ENCODE assay signal across 17 cellular contexts in genomic region chr1:145987926-145988325, GRCh38. TPM values are rescaled to one million over a fixed set of nuclear protein-coding genes. Genes with fewer than 3 reads are reported as not detected.
A peak's percentile ranks its signal among the peaks of the same experiment; 100 is the strongest.
DNase-seq lines count a peak whose midpoint lies in the region; ATAC-seq and TF ChIP-seq lines count a peak whose summit lies in the region.
"Had no signal": no experiment of that assay in that cellular context is flagged by ENCODE, and none has a peak within 500 bp of the region (broad histone marks: within the 10 kb centered on the region; RNA-seq: fewer than 3 reads in every experiment).

No MANE protein-coding gene starts in this region.

- H3K9me3 ChIP-seq in naive thymus-derived CD4-positive, alpha-beta T cell (ENCODE audit: control insufficient read depth in 2 of 3, low read length in 3 of 3): no peaks in the 10 kb centered on the region
- H3K9me3 ChIP-seq in tibial nerve: no peaks in the 10 kb centered on the region

- no peak for TF ChIP-seq CTCF in tibial nerve (IDR thresholded peaks at IDR 0.05)

- H3K4me3 ChIP-seq in naive thymus-derived CD4-positive, alpha-beta T cell (ENCODE audit: low read length): no peak overlapping the region
- no peak overlapping the region for H3K4me3 ChIP-seq in tibial nerve

- no peak for TF ChIP-seq EP300 in tibial nerve (IDR thresholded peaks at IDR 0.05)

- CTCF ChIA-PET in naive thymus-derived CD4-positive, alpha-beta T cell (lab: Charles Lee): interaction anchor here (1.2 to 12.8 kb wide), 3 partner anchors 8 to 24 kb away, joined by 3 to 193 read pairs (median 3); no protein-coding TSS in a partner anchor

- H3K27me3 ChIP-seq in naive thymus-derived CD4-positive, alpha-beta T cell (ENCODE audit: control insufficient read depth in 2 of 2, insufficient read depth in 2 of 2, low read length in 2 of 2): no peaks in the 10 kb centered on the region
- no peaks in the 10 kb centered on the region for H3K27me3 ChIP-seq in tibial nerve

- peaks cover 8% of the 10 kb centered on the region for H3K36me3 Mint-ChIP-seq in activated naive CD4-positive, alpha-beta T cell treated with anti-CD3 and anti-CD28 coated beads, Interleukin-2, amount 50 U/mL, for 24 hours
- H3K36me3 Mint-ChIP-seq in activated naive CD8-positive, alpha-beta T cell treated with anti-CD3 and anti-CD28 coated beads for 36 hours: peaks cover 13% of the 10 kb centered on the region
- H3K36me3 Mint-ChIP-seq in naive thymus-derived CD4-positive, alpha-beta T cell: peaks cover 4 to 16% (median 15%) of the 10 kb centered on the region in 5 donors

- peaks cover 30 to 73% of the 10 kb centered on the region in 2 donors for H3K4me1 ChIP-seq in naive thymus-derived CD4-positive, alpha-beta T cell (ENCODE audit: control insufficient read depth in 2 of 2, insufficient read depth in 2 of 2, low read length in 2 of 2)
- H3K4me1 ChIP-seq in tibial nerve: peaks cover 0 to 65% (median 28%) of the 10 kb centered on the region in 4 donors

- intact Hi-C loops in naive thymus-derived CD4-positive, alpha-beta T cell (cut with micrococcal nuclease): loop anchor here in 1 of 2 donors (1.0 kb wide), 2 partner anchors 8 kb away; partner anchors contain the start of gene TXNIP

- peaks cover 5 to 6% (median 6%) of the 10 kb centered on the region in 3 experiments for H3K36me3 ChIP-seq in naive thymus-derived CD4-positive, alpha-beta T cell (ENCODE audit: control insufficient read depth in 2 of 3, insufficient read depth in 3 of 3, low read length in 3 of 3)
- peaks cover under 1 to 7% (median under 1%) of the 10 kb centered on the region in 3 donors for H3K36me3 ChIP-seq in tibial nerve

- H3K27ac Mint-ChIP-seq in activated naive CD4-positive, alpha-beta T cell treated with anti-CD3 and anti-CD28 coated beads, Interleukin-2, amount 50 U/mL, for 24 hours: peak overlapping the region; percentile 25
- H3K27ac Mint-ChIP-seq in activated naive CD8-positive, alpha-beta T cell treated with anti-CD3 and anti-CD28 coated beads for 36 hours: peak overlapping the region; percentile 21
- H3K27ac Mint-ChIP-seq in naive thymus-derived CD4-positive, alpha-beta T cell: peak overlapping the region in 6 of 9 donors; percentile 47 to 96 (median 73)
- H3K27ac Mint-ChIP-seq: endodermal cell, progenitor cell of endocrine pancreas had no signal

- DNase-seq in activated naive CD4-positive, alpha-beta T cell treated with anti-CD3 and anti-CD28 coated beads, Interleukin-2, amount 50 U/mL, for 16 hours: no peak
- no peak for DNase-seq in activated naive CD8-positive, alpha-beta T cell treated with anti-CD3 and anti-CD28 coated beads for 36 hours
- DNase-seq in naive thymus-derived CD4-positive, alpha-beta T cell: no peak
- DNase-seq in tibial nerve (ENCODE audit: low spot score in 2 of 2): no peak
- no peak for DNase-seq in left lobe of liver (ENCODE audit: low spot score)
- no peak for DNase-seq in NCI-H146 treated with DMSO at 0.1 percent for 48 hours (lab: John Stamatoyannopoulos, UW; ENCODE audit: unreplicated experiment)
- DNase-seq: activated CD4-positive, alpha-beta T cell treated with anti-CD3 and anti-CD28 coated beads for 48 hours; endodermal cell; foreskin melanocyte; NCI-H1930; NCI-H526 had no signal

- POLR2A ChIA-PET in naive thymus-derived CD4-positive, alpha-beta T cell (lab: Charles Lee): interaction anchor here (1.0 to 35.8 kb wide), 9 partner anchors 1 to 60 kb away, joined by 3 to 1779 read pairs (median 4); partner anchors contain the start of genes ANKRD34A, HJV, LIX1L and POLR3GL

- WGBS in tibial nerve, 2 donors: 94 to 96% methylated on average over 1 of the region's 1 CpG

- peaks cover 46% of the 10 kb centered on the region for H3K4me1 Mint-ChIP-seq in activated naive CD4-positive, alpha-beta T cell treated with anti-CD3 and anti-CD28 coated beads, Interleukin-2, amount 50 U/mL, for 24 hours
- H3K4me1 Mint-ChIP-seq in activated naive CD8-positive, alpha-beta T cell treated with anti-CD3 and anti-CD28 coated beads for 36 hours: peaks cover 76% of the 10 kb centered on the region
- peaks cover 55 to 70% (median 63%) of the 10 kb centered on the region in 7 donors for H3K4me1 Mint-ChIP-seq in naive thymus-derived CD4-positive, alpha-beta T cell

- no peak overlapping the region for H3K4me3 Mint-ChIP-seq in activated naive CD4-positive, alpha-beta T cell treated with anti-CD3 and anti-CD28 coated beads, Interleukin-2, amount 50 U/mL, for 24 hours
- H3K4me3 Mint-ChIP-seq in activated naive CD8-positive, alpha-beta T cell treated with anti-CD3 and anti-CD28 coated beads for 36 hours: no peak overlapping the region
- H3K4me3 Mint-ChIP-seq in naive thymus-derived CD4-positive, alpha-beta T cell: peak overlapping the region in 5 of 10 donors; percentile 14 to 81 (median 19)
- H3K4me3 Mint-ChIP-seq: endodermal cell had no signal

- TF ChIP-seq POLR2A in tibial nerve (IDR thresholded peaks at IDR 0.05): no peak

- no peak for ATAC-seq in naive thymus-derived CD4-positive, alpha-beta T cell
- no peak for ATAC-seq in left lobe of liver
- no peak for ATAC-seq in SK-N-SH treated with all-trans-retinoic acid at 6 μM for 48 hours

- no peak overlapping the region for H3K27ac ChIP-seq in naive thymus-derived CD4-positive, alpha-beta T cell (ENCODE audit: low read depth, low read length)
- peak overlapping the region in 3 of 4 donors; percentile 29 to 99 (median 56) for H3K27ac ChIP-seq in tibial nerve

- no peaks in the 10 kb centered on the region for H3K9me3 Mint-ChIP-seq in activated naive CD4-positive, alpha-beta T cell treated with anti-CD3 and anti-CD28 coated beads, Interleukin-2, amount 50 U/mL, for 24 hours
- no peaks in the 10 kb centered on the region for H3K9me3 Mint-ChIP-seq in activated naive CD8-positive, alpha-beta T cell treated with anti-CD3 and anti-CD28 coated beads for 36 hours
- peaks cover 0 to 4% (median 0%) of the 10 kb centered on the region in 11 donors for H3K9me3 Mint-ChIP-seq in naive thymus-derived CD4-positive, alpha-beta T cell
- H3K9me3 Mint-ChIP-seq: endodermal cell had no signal

- no peaks in the 10 kb centered on the region for H3K27me3 Mint-ChIP-seq in activated naive CD4-positive, alpha-beta T cell treated with anti-CD3 and anti-CD28 coated beads, Interleukin-2, amount 50 U/mL, for 24 hours
- H3K27me3 Mint-ChIP-seq in activated naive CD8-positive, alpha-beta T cell treated with anti-CD3 and anti-CD28 coated beads for 36 hours: no peaks in the 10 kb centered on the region
- no peaks in the 10 kb centered on the region for H3K27me3 Mint-ChIP-seq in naive thymus-derived CD4-positive, alpha-beta T cell
- H3K27me3 Mint-ChIP-seq: progenitor cell of endocrine pancreas had no signal

TF ChIP-seq in SK-N-SH treated with all-trans-retinoic acid at 6 μM for 48 hours, 23 proteins besides CTCF, POLR2A, EP300 and RAD21 (continues in another document):
- TF ChIP-seq CSDC2 (CRISPR knock-in tag; IDR thresholded peaks at IDR 0.05) (no peak), TSHZ2 (CRISPR knock-in tag; IDR thresholded peaks at IDR 0.05) (no peak)

RNA-seq across cellular contexts. Expression of gene TXNIP, which starts 8.5 kb away (rescaled TPM):
- total RNA-seq in activated naive CD8-positive, alpha-beta T cell treated with anti-CD3 and anti-CD28 coated beads for 36 hours: 100 to 1,000 TPM; 228 to 231 TPM
- 1,000 to 10,000 TPM in 1 of 5 experiments, 100 to 1,000 TPM in 4; 498 to 1,101 (median 659) TPM for total RNA-seq in naive thymus-derived CD4-positive, alpha-beta T cell
- 1,000 to 10,000 TPM; 3,808 to 5,430 TPM for polyA plus RNA-seq in naive thymus-derived CD4-positive, alpha-beta T cell
- total RNA-seq in tibial nerve (1,000 to 10,000 TPM; 1,863 to 2,525 (median 2,185) TPM), left lobe of liver (66.5 TPM)

RNA-seq across cellular contexts. Expression of gene POLR3GL, which starts 23.4 kb away (rescaled TPM):
- 10 to 100 TPM; 21.1 to 21.9 TPM for total RNA-seq in activated naive CD8-positive, alpha-beta T cell treated with anti-CD3 and anti-CD28 coated beads for 36 hours
- 10 to 100 TPM; 20.7 to 37.5 (median 25.5) TPM for total RNA-seq in naive thymus-derived CD4-positive, alpha-beta T cell
- polyA plus RNA-seq in naive thymus-derived CD4-positive, alpha-beta T cell: 100 to 1,000 TPM in 1 of 2 donors, 10 to 100 TPM in 1; 99.6 to 113 TPM
- 10 to 100 TPM; 20.1 to 33.1 (median 28.9) TPM for total RNA-seq in tibial nerve
- total RNA-seq in left lobe of liver: 14.2 TPM

RNA-seq across cellular contexts. Expression of gene ANKRD34A, which starts 23.6 kb away (rescaled TPM):
- 10 to 100 TPM in 1 of 2 experiments, 1 to 10 TPM in 1; 9.3 to 10.3 TPM for total RNA-seq in activated naive CD8-positive, alpha-beta T cell treated with anti-CD3 and anti-CD28 coated beads for 36 hours
- total RNA-seq in naive thymus-derived CD4-positive, alpha-beta T cell: 1 to 10 TPM in 3 of 5 experiments, under 1 TPM in 2; 0.54 to 1.5 (median 1.2) TPM
- polyA plus RNA-seq in naive thymus-derived CD4-positive, alpha-beta T cell: under 1 TPM; 0.11 to 0.22 TPM
- total RNA-seq in tibial nerve (1 to 10 TPM in 2 of 4 donors, under 1 TPM in 2; 0.39 to 2.4 (median 1.3) TPM), left lobe of liver (0.65 TPM)

RNA-seq across cellular contexts. Expression of gene LIX1L, which starts 30.1 kb away (rescaled TPM):
- total RNA-seq in activated naive CD8-positive, alpha-beta T cell treated with anti-CD3 and anti-CD28 coated beads for 36 hours: 10 to 100 TPM; 37.6 to 38.3 TPM
- 10 to 100 TPM; 31.6 to 59.2 (median 47.6) TPM for total RNA-seq in naive thymus-derived CD4-positive, alpha-beta T cell
- polyA plus RNA-seq in naive thymus-derived CD4-positive, alpha-beta T cell: 10 to 100 TPM; 29.3 to 32.1 TPM
- total RNA-seq in tibial nerve: 10 to 100 TPM; 30.8 to 57.1 (median 41.5) TPM
- total RNA-seq in left lobe of liver: 11.4 TPM

RNA-seq across cellular contexts. Expression of gene HJV, which starts 33.6 kb away (rescaled TPM):
- total RNA-seq in activated naive CD8-positive, alpha-beta T cell treated with anti-CD3 and anti-CD28 coated beads for 36 hours: not detected
- not detected for total RNA-seq in naive thymus-derived CD4-positive, alpha-beta T cell
- polyA plus RNA-seq in naive thymus-derived CD4-positive, alpha-beta T cell: not detected
- not detected for total RNA-seq in tibial nerve
- 110 TPM for total RNA-seq in left lobe of liver
- total RNA-seq: HT1080; M059J; progenitor cell of endocrine pancreas; T-helper 2 cell treated with Interferon-gamma antibody and Interleukin-4, amounts not matched to agents 100 ng/mL and 5 ng/mL, for 36 hours had no signal

Comparison
In these comparisons a context has a peak if more than half of its experiments do, and no peak if none do; other contexts are left out.
1. H3K27ac Mint-ChIP-seq: peak in every context shown above with its lines; median percentile 73 in naive thymus-derived CD4-positive, alpha-beta T cell; 25 in activated naive CD4-positive, alpha-beta T cell treated with anti-CD3 and anti-CD28 coated beads, Interleukin-2, amount 50 U/mL, for 24 hours; 21 in activated naive CD8-positive, alpha-beta T cell treated with anti-CD3 and anti-CD28 coated beads for 36 hours.